Comparison of ENCODE assay signal across 19 cellular contexts in genomic region chr1:230368363-230368762, GRCh38.
"Had no signal": no experiment of that assay in that cellular context is flagged by ENCODE, and none has a peak within 500 bp of the region (broad histone marks: within the 10 kb centered on the region; RNA-seq: fewer than 3 reads in every experiment).

No MANE protein-coding gene starts in this region.

- ATAC-seq: effector memory CD8-positive, alpha-beta T cell; lower lobe of right lung had no signal

- DNase-seq: activated CD4-positive, alpha-beta T cell treated with anti-CD3 and anti-CD28 coated beads, Interleukin-2, amount 50 U/mL, for 1 hour; activated CD4-positive, CD25-positive, alpha-beta regulatory T cell treated with anti-CD3 and anti-CD28 coated beads, Interleukin-2, amount 50 U/mL, for 72 hours; activated CD8-positive, alpha-beta memory T cell treated with anti-CD3 and anti-CD28 coated beads, Interleukin-2, amount 50 U/mL, for 4 hours; activated effector memory CD4-positive, alpha-beta T cell treated with anti-CD3 and anti-CD28 coated beads, Interleukin-2, amount 50 U/mL, for 16 hours; activated T-cell treated with anti-CD3 and anti-CD28 coated beads, Interleukin-2, amount 50 U/mL, for 48 hours; dermis blood vessel endothelial cell; effector memory CD8-positive, alpha-beta T cell; lower lobe of right lung had no signal

- H3K27me3 ChIP-seq: tibial nerve had no signal

- H3K27ac ChIP-seq: epithelial cell of prostate, lower lobe of right lung, tibial nerve, VCaP had no signal

- H3K27ac Mint-ChIP-seq: activated naive CD4-positive, alpha-beta T cell treated with anti-CD3 and anti-CD28 coated beads, Interleukin-2, amount 50 U/mL, for 24 hours; effector memory CD8-positive, alpha-beta T cell; mesothelial cell of epicardium; natural killer cell treated with Interleukin-12 subunit alpha and Interleukin-12 subunit beta and Interleukin-15 and Interleukin-18, amount 100 ng/mL, for 72 hours; stimulated activated naive CD8-positive, alpha-beta T cell treated with anti-CD3 and anti-CD28 coated beads, Interleukin-15, Interleukin-2, amounts not matched to agents 100 ng/mL and 50 ng/mL, for 24 hours had no signal

- H3K9me3 ChIP-seq: lower lobe of right lung, tibial nerve had no signal

- FAIRE-seq: astrocyte, frontal cortex, keratinocyte, urothelium cell line had no signal

- H3K4me3 Mint-ChIP-seq: activated naive CD4-positive, alpha-beta T cell treated with anti-CD3 and anti-CD28 coated beads, Interleukin-2, amount 50 U/mL, for 24 hours; effector memory CD8-positive, alpha-beta T cell; mesothelial cell of epicardium; natural killer cell treated with Interleukin-12 subunit alpha and Interleukin-12 subunit beta and Interleukin-15 and Interleukin-18, amount 100 ng/mL, for 72 hours; stimulated activated naive CD8-positive, alpha-beta T cell treated with anti-CD3 and anti-CD28 coated beads, Interleukin-15, Interleukin-2, amounts not matched to agents 100 ng/mL and 50 ng/mL, for 24 hours had no signal

- H3K36me3 ChIP-seq: lower lobe of right lung, tibial nerve had no signal

- H3K36me3 Mint-ChIP-seq: activated naive CD4-positive, alpha-beta T cell treated with anti-CD3 and anti-CD28 coated beads, Interleukin-2, amount 50 U/mL, for 24 hours; mesothelial cell of epicardium; natural killer cell treated with Interleukin-12 subunit alpha and Interleukin-12 subunit beta and Interleukin-15 and Interleukin-18, amount 100 ng/mL, for 72 hours had no signal

- H3K4me1 Mint-ChIP-seq: activated naive CD4-positive, alpha-beta T cell treated with anti-CD3 and anti-CD28 coated beads, Interleukin-2, amount 50 U/mL, for 24 hours; mesothelial cell of epicardium had no signal

- H3K4me3 ChIP-seq: lower lobe of right lung, tibial nerve had no signal

- H3K27me3 Mint-ChIP-seq: activated naive CD4-positive, alpha-beta T cell treated with anti-CD3 and anti-CD28 coated beads, Interleukin-2, amount 50 U/mL, for 24 hours had no signal

- H3K9me3 Mint-ChIP-seq: activated naive CD4-positive, alpha-beta T cell treated with anti-CD3 and anti-CD28 coated beads, Interleukin-2, amount 50 U/mL, for 24 hours; effector memory CD8-positive, alpha-beta T cell; mesothelial cell of epicardium; natural killer cell treated with Interleukin-12 subunit alpha and Interleukin-12 subunit beta and Interleukin-15 and Interleukin-18, amount 100 ng/mL, for 72 hours; stimulated activated naive CD8-positive, alpha-beta T cell treated with anti-CD3 and anti-CD28 coated beads, Interleukin-15, Interleukin-2, amounts not matched to agents 100 ng/mL and 50 ng/mL, for 24 hours had no signal

- H3K4me1 ChIP-seq: lower lobe of right lung, tibial nerve had no signal
